ENCODE assay signal across 9 cellular contexts in genomic region chr5:69517763-69518212, GRCh38. TPM values are rescaled to one million over a fixed set of nuclear protein-coding genes. Genes with fewer than 3 reads are reported as not detected.
A peak's percentile ranks its signal among the peaks of the same experiment; 100 is the strongest.
DNase-seq lines count a peak whose midpoint lies in the region; ATAC-seq lines count a peak whose summit lies in the region.
"Had no signal": no experiment of that assay in that cellular context is flagged by ENCODE, and none has a peak within 500 bp of the region (broad histone marks: within the 10 kb centered on the region; RNA-seq: fewer than 3 reads in every experiment).

No MANE protein-coding gene starts in this region.

- no peak overlapping the region for H3K27ac Mint-ChIP-seq in stimulated activated naive B cell treated with anti-CD40 and anti-IgM and Interleukin-4, amounts not matched to agents 10 μg/mL and 1 μg/mL and 100 μg/mL, for 72 hours

- H3K27me3 Mint-ChIP-seq in stimulated activated naive B cell treated with anti-CD40 and anti-IgM and Interleukin-4, amounts not matched to agents 10 μg/mL and 1 μg/mL and 100 μg/mL, for 72 hours, result peaks cover 0 to 2% of the 10 kb centered on the region in 2 donors

- DNase-seq in A172 (ENCODE audit: low spot score) (peak; percentile 51), NCI-H1417 treated with DMSO at 0.1 percent for 48 hours (lab: John Stamatoyannopoulos, UW) (peak; percentile 10), adipocyte (ENCODE audit: low read depth) (peak; percentile 23), kidney glomerular epithelial cell (lab: John Stamatoyannopoulos, UW) (peak; percentile 50), GF-D8 (lab: John Stamatoyannopoulos, UW) (no peak)
- no peak for DNase-seq in stimulated activated naive B cell treated with anti-CD40 and anti-IgM and Interleukin-4, amounts not matched to agents 10 μg/mL and 1 μg/mL and 100 μg/mL, for 72 hours
- DNase-seq: activated CD4-positive, alpha-beta T cell treated with anti-CD3 and anti-CD28 coated beads, Interleukin-2, amount 50 U/mL, for 4 hours had no signal

- H3K4me1 ChIP-seq in adipocyte (ENCODE audit: control insufficient read depth, insufficient read depth, low read length), result peaks cover 43% of the 10 kb centered on the region

- peaks cover 0 to 1% of the 10 kb centered on the region in 2 donors for H3K9me3 Mint-ChIP-seq in stimulated activated naive B cell treated with anti-CD40 and anti-IgM and Interleukin-4, amounts not matched to agents 10 μg/mL and 1 μg/mL and 100 μg/mL, for 72 hours

- no peaks in the 10 kb centered on the region for H3K4me1 Mint-ChIP-seq in stimulated activated naive B cell treated with anti-CD40 and anti-IgM and Interleukin-4, amounts not matched to agents 10 μg/mL and 1 μg/mL and 100 μg/mL, for 72 hours

- H3K9ac ChIP-seq in adipocyte (ENCODE audit: low read length), result no peak overlapping the region

- H3K4me3 Mint-ChIP-seq in stimulated activated naive B cell treated with anti-CD40 and anti-IgM and Interleukin-4, amounts not matched to agents 10 μg/mL and 1 μg/mL and 100 μg/mL, for 72 hours, result no peak overlapping the region

- H3K27me3 ChIP-seq in adipocyte (replicated peaks; ENCODE audit: control insufficient read depth, insufficient read depth, low read length), result no peaks in the 10 kb centered on the region

- H3K4me3 ChIP-seq in adipocyte (ENCODE audit: low read length), result no peak overlapping the region

- ATAC-seq in HG02759 (IDR thresholded peaks at IDR 0.05; ENCODE audit: unreplicated experiment) (no peak), GM21447 (IDR thresholded peaks at IDR 0.05; ENCODE audit: unreplicated experiment) (no peak)
- ATAC-seq in stimulated activated naive B cell treated with anti-CD40 and anti-IgM and Interleukin-4, amounts not matched to agents 10 μg/mL and 1 μg/mL and 100 μg/mL, for 72 hours (replicated peaks), result no peak

- H3K36me3 Mint-ChIP-seq in stimulated activated naive B cell treated with anti-CD40 and anti-IgM and Interleukin-4, amounts not matched to agents 10 μg/mL and 1 μg/mL and 100 μg/mL, for 72 hours, result no peaks in the 10 kb centered on the region

- H3K36me3 ChIP-seq in adipocyte (ENCODE audit: control insufficient read depth, insufficient read depth, low read length, severe bottlenecking), result no peaks in the 10 kb centered on the region

- no peaks in the 10 kb centered on the region for H3K9me3 ChIP-seq in adipocyte (ENCODE audit: control insufficient read depth, low read length)

RNA-seq across cellular contexts. Expression of gene OCLN, which starts 25.2 kb away (rescaled TPM):
- total RNA-seq in A172 (2014; rRNA removed; shearing (Covaris generic)), result 3.2 and 6.5 TPM in 2 replicates

RNA-seq across cellular contexts. Expression of gene GTF2H2C, which starts 42.2 kb away (rescaled TPM):
- total RNA-seq in A172 (2014; rRNA removed; shearing (Covaris generic)), result 52.6 and 65.7 TPM in 2 replicates

Comparison
In these comparisons a context has a peak if more than half of its experiments do, and no peak if none do; other contexts are left out.
1. DNase-seq: peak in A172 (single experiment), NCI-H1417 treated with DMSO at 0.1 percent for 48 hours (single experiment), adipocyte (single experiment) and kidney glomerular epithelial cell (single experiment); none in GF-D8 (single experiment) and stimulated activated naive B cell treated with anti-CD40 and anti-IgM and Interleukin-4, amounts not matched to agents 10 μg/mL and 1 μg/mL and 100 μg/mL, for 72 hours (single experiment).